24 cellular contexts compared by ENCODE assay signal in genomic region chr22:25839755-25840154, GRCh38.
DNase-seq lines count a peak whose midpoint lies in the region; ATAC-seq, FAIRE-seq and TF ChIP-seq lines count a peak whose summit lies in the region.
"Had no signal": no experiment of that assay in that cellular context is flagged by ENCODE, and none has a peak within 500 bp of the region (broad histone marks: within the 10 kb centered on the region; RNA-seq: fewer than 3 reads in every experiment).

No MANE protein-coding gene starts in this region.

- peak overlapping the region; percentile 54; the same call in 1 of the 2 replicates for H3K4me2 ChIP-seq in GM12878 (ENCODE audit: control insufficient read depth, insufficient read depth)

- no peaks in the 10 kb centered on the region for H3K79me2 ChIP-seq in GM12878 (ENCODE audit: control insufficient read depth, insufficient read depth, low read length)

- no TSS peak for BruUV-seq in GM12878 (replicated peaks; lab: Mats Ljungman, UMichigan)

- no peaks in the 10 kb centered on the region for H3K9me3 Mint-ChIP-seq in type B pancreatic cell
- H3K9me3 Mint-ChIP-seq in naive thymus-derived CD8-positive, alpha-beta T cell, result no peaks in the 10 kb centered on the region

- TF ChIP-seq CTCF in GM12878 (IDR thresholded peaks at IDR 0.05 in 2 of 3, conservative IDR thresholded peaks at IDR 0.05 in 1 of 3; ENCODE audit: control insufficient read depth in 2 of 3, extremely low read depth in 1 of 3, insufficient read depth in 1 of 3, low read depth in 3 of 3, low read length in 3 of 3), result no peak
- no peak for TF ChIP-seq CTCF in type B pancreatic cell (conservative IDR thresholded peaks at IDR 0.05)

- no peak for TF ChIP-seq EP300 in GM12878 (IDR thresholded peaks at IDR 0.05; ENCODE audit: borderline replicate concordance in 1 of 2, control insufficient read depth in 1 of 2, low read depth in 2 of 2, low read length in 2 of 2)

- POLR2A ChIA-PET in GM12878 (lab: Charles Lee), result no interaction called here
- POLR2A ChIA-PET in naive thymus-derived CD8-positive, alpha-beta T cell (lab: Charles Lee), result no interaction called here

- H2AFZ ChIP-seq in GM12878 (ENCODE audit: control insufficient read depth, low read depth, low read length), result no peak overlapping the region
- H2AFZ ChIP-seq: GM23248 had no signal

- peak; percentile 70 for ATAC-seq in GM12878
- ATAC-seq in naive thymus-derived CD8-positive, alpha-beta T cell, result no peak
- ATAC-seq: PC-3 had no signal

- H3K27me3 Mint-ChIP-seq in type B pancreatic cell, result no peaks in the 10 kb centered on the region
- peaks cover 2 to 38% (median 14%) of the 10 kb centered on the region in 5 donors for H3K27me3 Mint-ChIP-seq in naive thymus-derived CD8-positive, alpha-beta T cell
- H3K27me3 Mint-ChIP-seq: CD4-positive, CD25-positive, alpha-beta regulatory T cell had no signal

- H3K27ac ChIP-seq in GM12878 (ENCODE audit: control insufficient read depth, insufficient read depth), result no peak overlapping the region
- H3K27ac ChIP-seq: GM23248, RWPE1 had no signal

- RAD21 ChIA-PET in GM12878 (lab: Charles Lee; ENCODE audit: unreplicated experiment), result interaction anchor here (0.7 to 1.4 kb wide), 2 partner anchors 10 to 12 kb away, joined by 3 to 10 read pairs; no protein-coding TSS in a partner anchor

- peaks cover 27% of the 10 kb centered on the region for H3K4me1 ChIP-seq in GM12878 (ENCODE audit: control insufficient read depth, insufficient read depth, low read length)
- H3K4me1 ChIP-seq: HAP-1 had no signal

- peaks cover 16% of the 10 kb centered on the region for H3K4me1 Mint-ChIP-seq in type B pancreatic cell (ENCODE audit: unreplicated experiment)
- H3K4me1 Mint-ChIP-seq in naive thymus-derived CD8-positive, alpha-beta T cell, result no peaks in the 10 kb centered on the region
- H3K4me1 Mint-ChIP-seq: B cell; CD4-positive, CD25-positive, alpha-beta regulatory T cell had no signal

- CTCF ChIA-PET in GM12878 (lab: Yijun Ruan, JAX), result no interaction called here

- no peaks in the 10 kb centered on the region for H3K9me3 ChIP-seq in GM12878 (replicated peaks; ENCODE audit: control insufficient read depth, insufficient read depth, low read length)
- H3K9me3 ChIP-seq: HAP-1, MG63 had no signal

- in situ Hi-C loops in GM12878 (cut with MboI), result no loop called here

- SMC1A ChIA-PET in GM12878 (lab: Charles Lee; ENCODE audit: uncharacterized antibody, unreplicated experiment), result interaction anchor here (0.8 to 1.1 kb wide), 4 partner anchors 9 to 295 kb away, joined by 3 read pairs; no protein-coding TSS in a partner anchor

- no peak overlapping the region for H3K4me3 Mint-ChIP-seq in type B pancreatic cell
- H3K4me3 Mint-ChIP-seq in naive thymus-derived CD8-positive, alpha-beta T cell, result no peak overlapping the region
- H3K4me3 Mint-ChIP-seq: B cell; CD4-positive, CD25-positive, alpha-beta regulatory T cell; HFFc6 had no signal

- DNase-seq in GM12892 (ENCODE audit: insufficient read length), result no peak
- DNase-seq in GM12878 (ENCODE audit: low read depth, low spot score), result no peak
- peak; percentile 82 for DNase-seq in mesenteric fat pad (ENCODE audit: low spot score)
- no peak for DNase-seq in type B pancreatic cell (ENCODE audit: extremely low spot score, unreplicated experiment)
- DNase-seq in Kasumi-1 (lab: John Stamatoyannopoulos, UW), result no peak
- no peak for DNase-seq in naive thymus-derived CD8-positive, alpha-beta T cell
- no peak for DNase-seq in SW480 (ENCODE audit: low spot score)
- DNase-seq: CD4-positive, CD25-positive, alpha-beta regulatory T cell; DMS153; DND-41; GM23248; HFFc6; KBM-7; MG63; NCI-H1105 treated with DMSO at 0.1 percent for 48 hours; NCI-H146; NCI-H1930; NCI-H2107; NCI-H748 treated with DMSO at 0.1 percent for 48 hours; PC-3; SHP77 had no signal

- no peaks in the 10 kb centered on the region for H3K27me3 ChIP-seq in GM12878 (replicated peaks in 1 of 2; ENCODE audit: control insufficient read depth in 2 of 2, insufficient read depth in 2 of 2, low read length in 1 of 2)
- H3K27me3 ChIP-seq: MG63 had no signal

- H3K36me3 ChIP-seq in GM12878 (ENCODE audit: control insufficient read depth in 2 of 2, insufficient read depth in 2 of 2, low read length in 1 of 2), result no peaks in the 10 kb centered on the region
- H3K36me3 ChIP-seq: HAP-1, MG63 had no signal

- H3K36me3 Mint-ChIP-seq in type B pancreatic cell, result no peaks in the 10 kb centered on the region
- no peaks in the 10 kb centered on the region for H3K36me3 Mint-ChIP-seq in naive thymus-derived CD8-positive, alpha-beta T cell
- H3K36me3 Mint-ChIP-seq: CD4-positive, CD25-positive, alpha-beta regulatory T cell had no signal

- no peak overlapping the region for H3K4me3 ChIP-seq in GM12878
- H3K4me3 ChIP-seq: GM23248, HAP-1, MG63 had no signal

- no peaks in the 10 kb centered on the region for H4K20me1 ChIP-seq in GM12878 (ENCODE audit: control insufficient read depth, insufficient read depth)

- TF ChIP-seq RAD21 in GM12878 (IDR thresholded peaks at IDR 0.05; ENCODE audit: insufficient read depth, low read depth, low read length), result no peak

- TF ChIP-seq POLR2A in GM12892 (IDR thresholded peaks at IDR 0.05; ENCODE audit: low read depth, low read length) (no peak), GM12878 (IDR thresholded peaks at IDR 0.05; ENCODE audit: low read depth, low read length) (no peak)

- intact Hi-C loops in GM12878 (cut with micrococcal nuclease; ENCODE audit: unreplicated experiment), result no loop called here

- FAIRE-seq in GM12892 (lab: Jason Lieb, UNC) (peak; percentile 78), GM12878 (lab: Jason Lieb, UNC) (no peak)

- H3K27ac Mint-ChIP-seq in type B pancreatic cell, result peak overlapping the region; percentile 52
- H3K27ac Mint-ChIP-seq in naive thymus-derived CD8-positive, alpha-beta T cell, result peak overlapping the region in 1 of 10 donors; percentile 30
- H3K27ac Mint-ChIP-seq: B cell; CD4-positive, CD25-positive, alpha-beta regulatory T cell; HFFc6 had no signal

- H3K9ac ChIP-seq in GM12878 (ENCODE audit: control insufficient read depth, insufficient read depth, low read length), result no peak overlapping the region
- H3K9ac ChIP-seq: GM23248 had no signal

- 10% methylated on average over 6 of the region's 6 CpGs for WGBS in GM12878 (ENCODE audit: insufficient coverage, insufficient replicate concordance, low lambda C conversion rate, missing lambda C conversion rate)

TF ChIP-seq in GM12878, 131 proteins besides CTCF, POLR2A, EP300 and RAD21 (continues in another document):
- no peak for TF ChIP-seq PRDM15 (CRISPR knock-in tag; IDR thresholded peaks at IDR 0.05)
- TF ChIP-seq RELB (IDR thresholded peaks at IDR 0.05; ENCODE audit: low read depth), result peak; percentile 59
- peak; percentile 33; the same call in 1 of the 2 replicates for TF ChIP-seq RUNX3 (IDR thresholded peaks at IDR 0.05; ENCODE audit: low read length)
- peak; percentile 39; the same call in 1 of the 2 replicates for TF ChIP-seq PAX5 (IDR thresholded peaks at IDR 0.05; ENCODE audit: borderline replicate concordance, low read depth, low read length)
- 0 out of 4 replicates have a peak, but pooled peaks of 1 of the 2 experiments have one; percentile 8 for TF ChIP-seq BHLHE40 (IDR thresholded peaks at IDR 0.05; ENCODE audit: borderline replicate concordance in 1 of 2, low read depth in 2 of 2, low read length in 1 of 2)
